Comparison of ENCODE assay signal across 22 cellular contexts in the genomic region with DNA sequence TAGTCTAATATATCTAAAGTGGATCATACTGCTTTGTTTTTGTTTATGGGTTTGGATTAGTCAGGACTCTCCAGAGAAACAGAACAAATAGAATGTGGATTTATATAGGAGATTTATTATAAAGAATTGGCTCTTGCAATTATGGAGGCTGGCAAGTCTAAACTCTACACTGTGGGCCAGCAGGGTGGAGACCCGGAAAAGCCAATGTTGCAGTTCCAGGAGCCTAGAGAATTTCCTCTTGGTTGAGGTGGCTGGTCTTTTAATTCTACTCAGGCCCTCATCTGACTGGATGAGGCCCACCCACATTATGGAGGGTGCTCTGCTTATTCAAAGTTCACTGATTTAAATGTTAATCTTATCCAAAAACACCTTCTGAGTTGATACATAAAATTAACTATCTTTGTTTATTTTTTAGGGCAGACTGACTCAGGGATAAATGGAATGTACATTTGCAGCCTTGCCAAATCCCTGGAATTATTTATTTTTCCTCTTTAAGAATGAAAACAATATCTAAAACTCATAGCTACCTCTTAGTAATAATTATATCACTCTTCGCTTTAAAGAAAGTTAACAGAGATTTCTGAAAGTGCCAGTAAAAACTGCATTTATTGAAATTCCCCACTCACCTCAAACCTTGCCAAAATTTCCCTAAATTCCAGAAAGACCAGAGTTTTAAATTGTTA. TPM values are rescaled to one million over a fixed set of nuclear protein-coding genes. Genes with fewer than 3 reads are reported as not detected.
DNase-seq lines count a peak whose midpoint lies in the region; ATAC-seq and TF ChIP-seq lines count a peak whose summit lies in the region.
"Had no signal": no experiment of that assay in that cellular context is flagged by ENCODE, and none has a peak within 500 bp of the region (broad histone marks: within the 10 kb centered on the region; RNA-seq: fewer than 3 reads in every experiment).

No MANE protein-coding gene starts in this region.

- CTCF ChIA-PET in SK-N-SH (lab: Yijun Ruan, JAX), result no interaction called here

- ATAC-seq in Right ventricle myocardium superior (ENCODE audit: poor library complexity) (no peak), HG03108 (IDR thresholded peaks at IDR 0.05; ENCODE audit: unreplicated experiment) (no peak)
- ATAC-seq: HCT116, natural killer cell, right cardiac atrium had no signal

- no peaks in the 10 kb centered on the region for H3K9me2 ChIP-seq in SK-N-SH

- no peak overlapping the region for H3K4me2 ChIP-seq in SK-N-SH
- peak overlapping the region; percentile 10 for H3K4me2 ChIP-seq in osteoblast (ENCODE audit: insufficient read depth, low read length)

- no peak for TF ChIP-seq RAD21 in SK-N-SH (IDR thresholded peaks at IDR 0.05; ENCODE audit: low read length)

- H3K9ac ChIP-seq in SK-N-SH, result no peak overlapping the region
- H3K9ac ChIP-seq: parathyroid adenoma had no signal

- WGBS in SK-N-SH (ENCODE audit: low lambda C conversion rate), result 90% methylated on average over 2 of the region's 2 CpGs

- peaks cover 4% of the 10 kb centered on the region; the same call in 1 of the 2 replicates for H3K9me3 ChIP-seq in SK-N-SH
- no peaks in the 10 kb centered on the region for H3K9me3 ChIP-seq in osteoblast (ENCODE audit: low read depth, low read length)
- H3K9me3 ChIP-seq in vagina, result no peaks in the 10 kb centered on the region
- H3K9me3 ChIP-seq: upper lobe of left lung had no signal

- no peak for TF ChIP-seq CTCF in SK-N-SH (IDR thresholded peaks at IDR 0.05)
- no peak for TF ChIP-seq CTCF in osteoblast (IDR thresholded peaks at IDR 0.05; ENCODE audit: extremely low read depth, low read depth, low read length)
- no peak for TF ChIP-seq CTCF in vagina (IDR thresholded peaks at IDR 0.05)

- H3K36me3 ChIP-seq in SK-N-SH (replicated peaks in 1 of 2; ENCODE audit: control insufficient read depth in 1 of 2, insufficient read depth in 2 of 2, low read length in 1 of 2) (no peaks in the 10 kb centered on the region), osteoblast (ENCODE audit: insufficient read depth, low read length) (no peaks in the 10 kb centered on the region), vagina (no peaks in the 10 kb centered on the region)
- H3K36me3 ChIP-seq: upper lobe of left lung had no signal

- no peak overlapping the region for H3K4me3 ChIP-seq in SK-N-SH (ENCODE audit: low read depth in 2 of 2, low read length in 1 of 2)
- no peak overlapping the region for H3K4me3 ChIP-seq in osteoblast (ENCODE audit: insufficient read depth, low read length)
- no peak overlapping the region for H3K4me3 ChIP-seq in vagina
- H3K4me3 ChIP-seq: upper lobe of left lung had no signal

- intact Hi-C loops in vagina (cut with DNase I) (no loop called here), Right ventricle myocardium superior (cut with DNase I) (no loop called here)

- H4K20me1 ChIP-seq in SK-N-SH (ENCODE audit: insufficient read depth) (no peaks in the 10 kb centered on the region), osteoblast (ENCODE audit: insufficient read depth, low read length) (no peaks in the 10 kb centered on the region)

- H3K4me1 ChIP-seq in SK-N-SH (ENCODE audit: control insufficient read depth in 1 of 2, insufficient read depth in 2 of 2, low read depth in 1 of 2, low read length in 1 of 2), result peaks cover 0 to 9% of the 10 kb centered on the region in 2 experiments; a peak in 2 of 4 replicates
- H3K4me1 ChIP-seq in osteoblast (ENCODE audit: insufficient read depth, low read length), result peaks cover 21% of the 10 kb centered on the region
- no peaks in the 10 kb centered on the region for H3K4me1 ChIP-seq in vagina
- H3K4me1 ChIP-seq: parathyroid adenoma, upper lobe of left lung had no signal

- H3K79me2 ChIP-seq in SK-N-SH (ENCODE audit: insufficient read depth), result no peaks in the 10 kb centered on the region
- H3K79me2 ChIP-seq in osteoblast (ENCODE audit: insufficient read depth, low read length), result no peaks in the 10 kb centered on the region
- H3K79me2 ChIP-seq: parathyroid adenoma had no signal

- POLR2A ChIA-PET in SK-N-SH (lab: Yijun Ruan, JAX), result no interaction called here

- H3K27ac ChIP-seq in SK-N-SH (ENCODE audit: low read depth in 2 of 2, low read length in 1 of 2) (peak overlapping the region; percentile 32 to 40; a peak in 2 of 4 replicates), epithelial cell of prostate (peak overlapping the region; percentile 30), osteoblast (ENCODE audit: low read depth, low read length) (no peak overlapping the region), vagina (no peak overlapping the region)
- H3K27ac ChIP-seq: parathyroid adenoma, RWPE1, upper lobe of left lung had no signal

- TF ChIP-seq EP300 in SK-N-SH (IDR thresholded peaks at IDR 0.05; ENCODE audit: borderline replicate concordance in 1 of 2, low read depth in 1 of 2, low read length in 1 of 2), result no peak

- peaks cover 9% of the 10 kb centered on the region for H3F3A ChIP-seq in SK-N-SH (replicated peaks; ENCODE audit: insufficient read depth)

- no peaks in the 10 kb centered on the region for H3K27me3 ChIP-seq in SK-N-SH (ENCODE audit: insufficient read depth)
- no peaks in the 10 kb centered on the region for H3K27me3 ChIP-seq in osteoblast (ENCODE audit: insufficient read depth, low read length)
- H3K27me3 ChIP-seq in vagina, result no peaks in the 10 kb centered on the region
- H3K27me3 ChIP-seq: upper lobe of left lung had no signal

- H2AFZ ChIP-seq in SK-N-SH (ENCODE audit: low read depth), result peak overlapping the region; percentile 81; the same call in 1 of the 2 replicates
- no peak overlapping the region for H2AFZ ChIP-seq in osteoblast (ENCODE audit: low read length)
- H2AFZ ChIP-seq: parathyroid adenoma had no signal

- TF ChIP-seq POLR2A in vagina (IDR thresholded peaks at IDR 0.05), result no peak

- DNase-seq in EL (peak; percentile 52), SK-N-SH (no peak), epithelial cell of prostate (ENCODE audit: low read depth, low spot score) (no peak), osteoblast (ENCODE audit: insufficient read length, low spot score, missing footprints) (no peak), vagina (ENCODE audit: extremely low spot score in 2 of 2) (no peak), Right ventricle myocardium superior (no peak), T-helper 9 cell (no peak)
- DNase-seq: activated CD8-positive, alpha-beta memory T cell treated with anti-CD3 and anti-CD28 coated beads for 24 hours; activated naive CD4-positive, alpha-beta T cell; activated T-cell treated with anti-CD3 and anti-CD28 coated beads, Interleukin-2, amount 50 U/mL, for 24 hours; amniotic stem cell; head of caudate nucleus; natural killer cell; NCI-H1694 treated with DMSO at 0.1 percent for 48 hours; right cardiac atrium; stimulated activated CD4-positive, alpha-beta T cell treated with anti-CD3 and anti-CD28 coated beads, Interleukin-15, amount 100 ng/mL, for 24 hours; stimulated activated CD8-positive, alpha-beta memory T cell treated with anti-CD3 and anti-CD28 coated beads, Interleukin-4, amount 100 ng/mL, for 48 hours; upper lobe of left lung had no signal

TF ChIP-seq in SK-N-SH, 30 proteins besides CTCF, POLR2A, EP300 and RAD21:
- TF ChIP-seq, protein P1, sequence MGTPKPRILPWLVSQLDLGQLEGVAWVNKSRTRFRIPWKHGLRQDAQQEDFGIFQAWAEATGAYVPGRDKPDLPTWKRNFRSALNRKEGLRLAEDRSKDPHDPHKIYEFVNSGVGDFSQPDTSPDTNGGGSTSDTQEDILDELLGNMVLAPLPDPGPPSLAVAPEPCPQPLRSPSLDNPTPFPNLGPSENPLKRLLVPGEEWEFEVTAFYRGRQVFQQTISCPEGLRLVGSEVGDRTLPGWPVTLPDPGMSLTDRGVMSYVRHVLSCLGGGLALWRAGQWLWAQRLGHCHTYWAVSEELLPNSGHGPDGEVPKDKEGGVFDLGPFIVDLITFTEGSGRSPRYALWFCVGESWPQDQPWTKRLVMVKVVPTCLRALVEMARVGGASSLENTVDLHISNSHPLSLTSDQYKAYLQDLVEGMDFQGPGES (IDR thresholded peaks at IDR 0.05; ENCODE audit: low read depth, low read length), result no peak
- TF ChIP-seq FOXM1 (IDR thresholded peaks at IDR 0.05; ENCODE audit: low read depth) (no peak), MEF2A (IDR thresholded peaks at IDR 0.05; ENCODE audit: borderline replicate concordance, low read depth) (no peak), FOXJ3 (CRISPR knock-in tag; IDR thresholded peaks at IDR 0.05) (no peak), JUND (IDR thresholded peaks at IDR 0.05) (no peak), EZH2phosphoT487 (IDR thresholded peaks at IDR 0.05; ENCODE audit: borderline replicate concordance, low read depth) (no peak), POLR2AphosphoS5 (IDR thresholded peaks at IDR 0.05; ENCODE audit: low read depth, low read length) (no peak), TEAD4 (IDR thresholded peaks at IDR 0.05; ENCODE audit: borderline replicate concordance, insufficient read depth) (no peak), TAF1 (IDR thresholded peaks at IDR 0.05; ENCODE audit: borderline replicate concordance, low read depth, low read length) (no peak), SMC3 (IDR thresholded peaks at IDR 0.05; ENCODE audit: low read depth, low read length) (no peak)
- TF ChIP-seq, protein P2, sequence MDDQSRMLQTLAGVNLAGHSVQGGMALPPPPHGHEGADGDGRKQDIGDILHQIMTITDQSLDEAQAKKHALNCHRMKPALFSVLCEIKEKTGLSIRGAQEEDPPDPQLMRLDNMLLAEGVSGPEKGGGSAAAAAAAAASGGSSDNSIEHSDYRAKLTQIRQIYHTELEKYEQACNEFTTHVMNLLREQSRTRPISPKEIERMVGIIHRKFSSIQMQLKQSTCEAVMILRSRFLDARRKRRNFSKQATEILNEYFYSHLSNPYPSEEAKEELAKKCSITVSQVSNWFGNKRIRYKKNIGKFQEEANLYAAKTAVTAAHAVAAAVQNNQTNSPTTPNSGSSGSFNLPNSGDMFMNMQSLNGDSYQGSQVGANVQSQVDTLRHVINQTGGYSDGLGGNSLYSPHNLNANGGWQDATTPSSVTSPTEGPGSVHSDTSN (IDR thresholded peaks at IDR 0.05), result no peak
TF ChIP-seq in SK-N-SH: peak in this region for 0.

RNA-seq across cellular contexts. Expression of gene SSX2IP, which starts 36.5 kb away (rescaled TPM):
- polyA plus RNA-seq in SK-N-SH (2012; rRNA removed), result 7.7 and 10.9 TPM in 2 replicates
- 13.0 and 16.6 TPM in 2 replicates for polyA plus RNA-seq in SK-N-SH (2012; cell fraction: cytosol; rRNA removed)
- 5.7 and 13.3 TPM in 2 replicates for polyA plus RNA-seq in SK-N-SH (2012; cell fraction: nucleus; rRNA removed)
- 10.9 TPM in 2 replicates for total RNA-seq in osteoblast
- 8.3 TPM for total RNA-seq in vagina
- 10.0 TPM for total RNA-seq in Right ventricle myocardium superior

Comparison
In these comparisons a context has a peak if more than half of its experiments do, and no peak if none do; other contexts are left out.
1. H3K27ac ChIP-seq: peak in SK-N-SH (2 of 2) and epithelial cell of prostate (single experiment); none in osteoblast (single experiment) and vagina (single experiment).